Comparison of ENCODE assay signal across 22 cellular contexts in the genomic region with DNA sequence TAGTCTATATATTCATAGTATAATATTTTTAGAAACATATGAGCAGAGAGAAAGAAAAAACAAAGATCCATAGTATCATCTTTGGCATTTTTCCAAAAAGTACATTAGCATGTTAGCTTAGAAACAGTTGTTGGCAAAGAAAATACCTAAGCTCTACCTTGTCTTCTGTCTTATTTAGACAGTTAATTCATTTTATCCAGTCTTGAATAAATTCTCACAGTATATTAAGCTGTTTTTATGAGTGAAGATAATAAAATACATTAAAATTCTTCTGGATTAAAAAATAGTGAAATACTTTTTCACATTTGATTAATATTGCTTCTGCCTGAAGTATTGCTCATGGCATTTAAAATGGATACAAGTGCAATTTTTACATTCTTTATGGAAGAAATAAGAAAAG.
"Had no signal": no experiment of that assay in that cellular context is flagged by ENCODE, and none has a peak within 500 bp of the region (broad histone marks: within the 10 kb centered on the region; RNA-seq: fewer than 3 reads in every experiment).

No MANE protein-coding gene starts in this region.

- ATAC-seq: activated CD4-positive, alpha-beta T cell treated with anti-CD3 and anti-CD28 coated beads for 36 hours; activated CD8-positive, alpha-beta memory T cell treated with anti-CD3 and anti-CD28 coated beads, Interleukin-2, amount 10 ng/mL, durations not matched to agents 7 days and 5 days; activated CD8-positive, alpha-beta T cell treated with anti-CD3 and anti-CD28 coated beads, Interleukin-2, amount 10 ng/mL, durations not matched to agents 7 days and 5 days; activated naive CD4-positive, alpha-beta T cell treated with anti-CD3 and anti-CD28 coated beads, Interleukin-2, amount 50 U/mL, for 72 hours; foreskin keratinocyte; heart right ventricle; naive thymus-derived CD4-positive, alpha-beta T cell; stimulated activated memory B cell treated with anti-CD40 and anti-IgM and Interleukin-4, amounts not matched to agents 10 μg/mL and 1 μg/mL and 100 μg/mL, for 72 hours; stimulated activated naive CD8-positive, alpha-beta T cell treated with anti-CD3 and anti-CD28 coated beads, Interleukin-15, amount 100 ng/mL, for 72 hours had no signal

- FAIRE-seq: colon, small intestine had no signal

- DNase-seq: activated CD4-positive, alpha-beta T cell treated with anti-CD3 and anti-CD28 coated beads for 36 hours; activated CD4-positive, CD25-positive, alpha-beta regulatory T cell; activated CD8-positive, alpha-beta memory T cell treated with anti-CD3 and anti-CD28 coated beads, Interleukin-2, amount 10 ng/mL, durations not matched to agents 7 days and 5 days; activated CD8-positive, alpha-beta T cell treated with anti-CD3 and anti-CD28 coated beads, Interleukin-2, amount 10 ng/mL, durations not matched to agents 7 days and 5 days; activated T-cell treated with anti-CD3 and anti-CD28 coated beads, Interleukin-2, amount 50 U/mL, for 48 hours; dermis blood vessel endothelial cell; effector CD4-positive, alpha-beta T cell; foreskin keratinocyte; heart right ventricle; midbrain; naive thymus-derived CD4-positive, alpha-beta T cell; ovary; sigmoid colon; small intestine; stimulated activated CD4-positive, alpha-beta T cell treated with anti-CD3 and anti-CD28 coated beads, Interleukin-4, amount 100 ng/mL, for 4 hours; stimulated activated CD8-positive, alpha-beta memory T cell treated with anti-CD3 and anti-CD28 coated beads, Interleukin-4, amount 100 ng/mL, for 48 hours; stimulated activated naive CD8-positive, alpha-beta T cell treated with anti-CD3 and anti-CD28 coated beads, Interleukin-15, amount 100 ng/mL, for 72 hours; substantia nigra; uterus had no signal
